22 cellular contexts compared by ENCODE assay signal in genomic region chr22:19680287-19680881, GRCh38. TPM values are rescaled to one million over a fixed set of nuclear protein-coding genes. Genes with fewer than 3 reads are reported as not detected.
"Had no signal": no experiment of that assay in that cellular context is flagged by ENCODE, and none has a peak within 500 bp of the region (broad histone marks: within the 10 kb centered on the region; RNA-seq: fewer than 3 reads in every experiment).

No MANE protein-coding gene starts in this region.

- H3K4me1 ChIP-seq: SJCRH30 had no signal

- H3K4me3 ChIP-seq: SJCRH30, SK-N-MC had no signal

- FAIRE-seq: bronchial epithelial cell had no signal

- H3K27me3 ChIP-seq: SJCRH30 had no signal

- H3K27ac ChIP-seq: SJCRH30, SK-N-MC, WERI-Rb-1 had no signal

- H3K36me3 ChIP-seq: SJCRH30, WERI-Rb-1 had no signal

- DNase-seq: activated gamma-delta T cell, cerebellar nuclear complex, NCI-H1105 treated with DMSO at 0.1 percent for 48 hours, NCI-H1436, NCI-H1694, NCI-H1930, NCI-H2081 treated with DMSO at 0.1 percent for 48 hours, NCI-H226, NCI-H446 treated with DMSO at 0.1 percent for 48 hours, NCI-H524, SHP77, SJCRH30, T1000 had no signal

RNA-seq across cellular contexts. Expression of gene SEPTIN5, which starts 33.9 kb away (rescaled TPM):
- total RNA-seq: T-helper 1 cell treated with Interleukin-12 subunit alpha and Interleukin-12 subunit beta and Interleukin-4 antibody, amounts not matched to agents 30 ng/mL and 1 ng/mL, for 36 hours; T-helper 2 cell treated with Interferon-gamma antibody and Interleukin-4, amounts not matched to agents 100 ng/mL and 5 ng/mL, for 36 hours had no signal

RNA-seq across cellular contexts. Expression of gene GP1BB, which starts 43.0 kb away (rescaled TPM):
- total RNA-seq: activated CD4-positive, alpha-beta T cell treated with anti-CD3 and anti-CD28 coated beads, Interleukin-2, amount 10 ng/mL, durations not matched to agents 24 days and 14 days; activated CD8-positive, alpha-beta T cell treated with anti-CD3 and anti-CD28 coated beads, Interleukin-2, amount 10 ng/mL, durations not matched to agents 7 days and 5 days; activated T-helper 2 cell treated with anti-CD3 and anti-CD28 coated beads, Interferon-gamma antibody, Interleukin-2, Interleukin-4, amounts not matched to agents 10 μg/mL and 5 μg/mL and 100 μg/mL, durations not matched to agents 14 hours and 24 hours and 36 hours; bronchial epithelial cell; RPMI7951; T-helper 1 cell treated with Interleukin-12 subunit alpha and Interleukin-12 subunit beta and Interleukin-4 antibody, amounts not matched to agents 30 ng/mL and 1 ng/mL, for 36 hours; T-helper 2 cell treated with Interferon-gamma antibody and Interleukin-4, amounts not matched to agents 100 ng/mL and 5 ng/mL, for 36 hours had no signal
